ENCODE assay signal across 14 cellular contexts in the genomic region with DNA sequence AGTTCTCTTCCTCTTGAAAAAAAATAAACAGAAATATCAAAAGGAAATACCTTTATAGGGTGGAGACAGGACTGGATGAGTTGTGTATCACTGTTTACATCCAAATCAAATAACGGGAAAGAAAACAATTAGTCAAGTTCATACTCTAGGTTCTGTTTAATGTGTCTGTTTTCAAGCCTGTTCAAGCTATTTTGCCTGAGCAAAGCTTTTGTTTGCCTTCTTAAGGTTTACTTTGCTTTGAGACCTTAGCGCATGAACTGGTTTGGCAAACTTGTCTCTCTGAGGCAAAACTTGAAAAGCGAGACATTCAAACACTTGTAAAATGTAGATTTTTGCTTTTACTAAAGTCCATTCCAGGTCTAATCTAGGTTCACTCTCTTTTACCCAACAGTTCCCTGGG.
"Had no signal": no experiment of that assay in that cellular context is flagged by ENCODE, and none has a peak within 500 bp of the region (broad histone marks: within the 10 kb centered on the region; RNA-seq: fewer than 3 reads in every experiment).

No MANE protein-coding gene starts in this region.

- H3K9me3 ChIP-seq: heart left ventricle, neutrophil, sigmoid colon, testis, transverse colon had no signal

- H3K27ac ChIP-seq: heart left ventricle, neutrophil, sigmoid colon, skin epidermis, testis, transverse colon had no signal

- H3K4me3 ChIP-seq: heart left ventricle, sigmoid colon, skin epidermis, testis, transverse colon had no signal

- DNase-seq: effector CD4-positive, alpha-beta T cell; heart left ventricle; hippocampal formation; left colon; naive thymus-derived CD4-positive, alpha-beta T cell; sigmoid colon; stimulated activated CD4-positive, alpha-beta T cell treated with anti-CD3 and anti-CD28 coated beads, Interleukin-2, amount 100 ng/mL, for 24 hours; stimulated activated CD4-positive, alpha-beta T cell treated with anti-CD3 and anti-CD28 coated beads, Interleukin-4, amount 100 ng/mL, for 4 hours; stimulated activated naive B cell treated with anti-CD40 and anti-IgM and Interleukin-4, amounts not matched to agents 10 μg/mL and 1 μg/mL and 100 μg/mL, for 72 hours; stimulated activated naive CD8-positive, alpha-beta T cell treated with anti-CD3 and anti-CD28 coated beads, Interleukin-15, amount 100 ng/mL, for 72 hours; testis; transverse colon had no signal

- H3K36me3 ChIP-seq: heart left ventricle, neutrophil, sigmoid colon, transverse colon had no signal

- H3K4me1 ChIP-seq: heart left ventricle, sigmoid colon, testis, transverse colon had no signal

- H3K27me3 ChIP-seq: neutrophil, sigmoid colon, testis, transverse colon had no signal
